Comparison of ENCODE assay signal across 17 cellular contexts in the genomic region with DNA sequence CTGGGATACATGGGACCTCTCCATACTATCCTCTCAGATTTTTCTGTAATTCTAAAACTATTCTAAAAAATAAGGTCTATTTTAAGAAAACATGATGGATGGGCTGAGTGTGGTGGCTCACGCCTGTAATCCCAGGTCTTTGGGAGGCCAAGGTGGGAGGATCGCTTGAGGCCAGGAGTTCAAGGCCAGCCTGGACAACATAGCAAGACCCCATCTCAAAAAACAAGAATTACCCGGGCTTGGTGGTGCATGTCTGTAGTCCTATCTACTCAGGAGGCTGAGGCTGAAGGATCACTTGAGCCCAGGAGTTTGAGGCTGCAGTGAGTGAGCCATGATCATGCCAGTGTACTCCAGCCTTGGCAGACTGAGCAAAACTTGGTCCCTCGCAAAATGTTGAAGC. TPM values are rescaled to one million over a fixed set of nuclear protein-coding genes. Genes with fewer than 3 reads are reported as not detected.
DNase-seq lines count a peak whose midpoint lies in the region; ATAC-seq and TF ChIP-seq lines count a peak whose summit lies in the region.
"Had no signal": no experiment of that assay in that cellular context is flagged by ENCODE, and none has a peak within 500 bp of the region (broad histone marks: within the 10 kb centered on the region; RNA-seq: fewer than 3 reads in every experiment).

No MANE protein-coding gene starts in this region.

- no peaks in the 10 kb centered on the region for H3K9me3 ChIP-seq in HEK293 (ENCODE audit: control insufficient read depth, insufficient read depth, low read depth, low read length)
- H3K9me3 ChIP-seq: A549; BLaER1 treated with 17β-estradiol and CSF1 and Interleukin-3, amounts not matched to agents 10 nM and 100 nM; Caco-2 had no signal

- CTCF ChIA-PET in HEK293 (lab: Yijun Ruan, JAX) (no interaction called here), WTC11 (lab: Charles Lee) (no interaction called here)

- ATAC-seq in WTC11 (no peak), GM19397 (IDR thresholded peaks at IDR 0.05; ENCODE audit: unreplicated experiment) (no peak)
- ATAC-seq: A549; CD8-positive, alpha-beta T cell had no signal

- H3K36me3 Mint-ChIP-seq in WTC11, result peaks cover 76% of the 10 kb centered on the region

- H3K4me3 ChIP-seq in HEK293 (ENCODE audit: low read depth, low read length), result no peak overlapping the region
- H3K4me3 ChIP-seq: A549; BLaER1 treated with 17β-estradiol and CSF1 and Interleukin-3, amounts not matched to agents 10 nM and 100 nM had no signal

- peaks cover 43 to 93% of the 10 kb centered on the region in 2 experiments for H3K36me3 ChIP-seq in HEK293 (ENCODE audit: control insufficient read depth in 2 of 2, insufficient read depth in 1 of 2, low read length in 2 of 2)

- H3K27me3 Mint-ChIP-seq in WTC11 (ENCODE audit: low read depth), result no peaks in the 10 kb centered on the region
- H3K27me3 Mint-ChIP-seq: B cell; CD4-positive, alpha-beta T cell had no signal

- H3K27ac ChIP-seq in HEK293 (ENCODE audit: extremely low read depth, low read depth, low read length), result no peak overlapping the region
- H3K27ac ChIP-seq: A549; BLaER1 treated with 17β-estradiol and CSF1 and Interleukin-3, amounts not matched to agents 10 nM and 100 nM; C4-2B had no signal

- no peak overlapping the region for H3K27ac Mint-ChIP-seq in WTC11
- H3K27ac Mint-ChIP-seq: B cell; CD4-positive, alpha-beta T cell; CD8-positive, alpha-beta T cell had no signal

- POLR2A ChIA-PET in HEK293 (lab: Yijun Ruan, JAX), result no interaction called here
- POLR2A ChIA-PET in WTC11 (lab: Charles Lee), result no interaction called here

- TF ChIP-seq CTCF in HEK293 (tag by site-specific recombination; IDR thresholded peaks at IDR 0.05) (no peak), WTC11 (IDR thresholded peaks at IDR 0.05) (no peak)

- H3K4me1 ChIP-seq in HEK293 (ENCODE audit: control insufficient read depth, insufficient read depth, low read length), result no peaks in the 10 kb centered on the region
- H3K4me1 ChIP-seq: A549; BLaER1 treated with 17β-estradiol and CSF1 and Interleukin-3, amounts not matched to agents 10 nM and 100 nM; Caco-2 had no signal

- DNase-seq in WTC11 (ENCODE audit: low spot score) (no peak), islet precursor cell (peak; percentile 14), A172 (ENCODE audit: low spot score) (no peak)
- DNase-seq: 8988T; AML-193; Caco-2; Calu3; CD4-positive, alpha-beta T cell; CD8-positive, alpha-beta T cell; DMS79 treated with DMSO at 0.1 percent for 48 hours; GF-D8 had no signal

- no peaks in the 10 kb centered on the region for H3K9me3 Mint-ChIP-seq in WTC11
- H3K9me3 Mint-ChIP-seq: CD4-positive, alpha-beta T cell; CD8-positive, alpha-beta T cell had no signal

- no peaks in the 10 kb centered on the region for H3K4me1 Mint-ChIP-seq in WTC11
- H3K4me1 Mint-ChIP-seq: B cell had no signal

- H3K4me3 Mint-ChIP-seq in WTC11, result no peak overlapping the region
- H3K4me3 Mint-ChIP-seq: B cell; CD4-positive, alpha-beta T cell; CD8-positive, alpha-beta T cell had no signal

TF ChIP-seq in HEK293, 187 proteins besides CTCF, POLR2A, EP300 and RAD21:
- no peak for TF ChIP-seq KLF7 (tag by site-specific recombination; IDR thresholded peaks at IDR 0.05; ENCODE audit: borderline replicate concordance)
- TF ChIP-seq ZNF560 (tag by site-specific recombination; IDR thresholded peaks at IDR 0.05; ENCODE audit: borderline replicate concordance), result no peak
- no peak for TF ChIP-seq ZNF404 (tag by site-specific recombination; IDR thresholded peaks at IDR 0.05)
- TF ChIP-seq ZNF394 (tag by site-specific recombination; IDR thresholded peaks at IDR 0.05; ENCODE audit: borderline replicate concordance), result no peak
- TF ChIP-seq ZNF701 (tag by site-specific recombination; IDR thresholded peaks at IDR 0.05), result no peak
- no peak for TF ChIP-seq ZNF658 (tag by site-specific recombination; IDR thresholded peaks at IDR 0.05)
- TF ChIP-seq ZNF623 (tag by site-specific recombination; IDR thresholded peaks at IDR 0.05), result no peak
- peak; percentile 61; the same call in 1 of the 2 replicates for TF ChIP-seq ZNF121 (tag by site-specific recombination; IDR thresholded peaks at IDR 0.05)
- TF ChIP-seq SCRT1 (tag by site-specific recombination; IDR thresholded peaks at IDR 0.05; ENCODE audit: borderline replicate concordance), result no peak

TF ChIP-seq in WTC11, 78 proteins besides CTCF, POLR2A, EP300 and RAD21:
- TF ChIP-seq ZNF121 (CRISPR knock-in tag; IDR thresholded peaks at IDR 0.05), result 0 out of 2 replicates have a peak, but pooled peaks have one; percentile 65
- no peak for TF ChIP-seq NFE2L1 (CRISPR knock-in tag; IDR thresholded peaks at IDR 0.05)

RNA-seq across cellular contexts. Expression of gene ZNF639, which starts 9.4 kb away (rescaled TPM):
- 32.3 to 34.8 TPM (median 33.4 TPM) in 3 replicates for total RNA-seq in WTC11 (2021)
- 122 and 145 TPM in 2 replicates for total RNA-seq in A172 (2014; rRNA removed; shearing (Covaris generic))

RNA-seq across cellular contexts. Expression of gene MFN1, which starts 15.3 kb away (rescaled TPM):
- total RNA-seq in WTC11 (2021), result 40.7 to 46.6 TPM (median 42.7 TPM) in 3 replicates
- 78.9 and 83.2 TPM in 2 replicates for total RNA-seq in A172 (2014; rRNA removed; shearing (Covaris generic))

Comparison
In these comparisons a context has a peak if more than half of its experiments do, and no peak if none do; other contexts are left out.
1. Of the 8 proteins assayed by ChIP-seq in both HEK293 and WTC11: peak only in HEK293: none; only in WTC11: none; in both: ZNF121; in neither: 7.